14 cellular contexts compared by ENCODE assay signal in genomic region chr3:23004971-23005370, GRCh38.
DNase-seq lines count a peak whose midpoint lies in the region; ATAC-seq, FAIRE-seq and TF ChIP-seq lines count a peak whose summit lies in the region.
"Had no signal": no experiment of that assay in that cellular context is flagged by ENCODE, and none has a peak within 500 bp of the region (broad histone marks: within the 10 kb centered on the region; RNA-seq: fewer than 3 reads in every experiment).

No MANE protein-coding gene starts in this region.

- no peak for ATAC-seq in GM21526 (IDR thresholded peaks at IDR 0.05; ENCODE audit: low FRiP score, unreplicated experiment)
- no peak for ATAC-seq in HG03280 (IDR thresholded peaks at IDR 0.05; ENCODE audit: unreplicated experiment)
- no peak for ATAC-seq in HG03196 (IDR thresholded peaks at IDR 0.05; ENCODE audit: unreplicated experiment)
- ATAC-seq: stimulated activated naive CD8-positive, alpha-beta T cell treated with anti-CD3 and anti-CD28 coated beads, Interleukin-15, Interleukin-2, amounts not matched to agents 100 U/mL and 50 U/mL, for 24 hours had no signal

- DNase-seq in AG20443 (ENCODE audit: low spot score) (peak; percentile 64), LHCN-M2 (ENCODE audit: low read depth) (peak; percentile 73), bronchial epithelial cell (ENCODE audit: low read depth) (peak; percentile 94), kidney tubule cell (ENCODE audit: low spot score) (peak; percentile 92), globus pallidus (ENCODE audit: low spot score) (no peak)
- DNase-seq: hippocampal formation; NCI-H1092 treated with DMSO at 0.1 percent for 48 hours; NCI-H345; RPMI8226; stimulated activated CD4-positive, alpha-beta T cell treated with anti-CD3 and anti-CD28 coated beads, Interleukin-4, amount 100 ng/mL, for 1 hour; stimulated activated naive CD8-positive, alpha-beta T cell treated with anti-CD3 and anti-CD28 coated beads, Interleukin-15, Interleukin-2, amounts not matched to agents 100 U/mL and 50 U/mL, for 24 hours had no signal

- no peaks in the 10 kb centered on the region for H3K36me3 ChIP-seq in bronchial epithelial cell (ENCODE audit: control insufficient read depth, insufficient read depth, low read length)

- H3K4me3 ChIP-seq in bronchial epithelial cell (ENCODE audit: low read depth, low read length) = no peak overlapping the region

- no peak for TF ChIP-seq CTCF in bronchial epithelial cell (IDR thresholded peaks at IDR 0.05; ENCODE audit: insufficient read depth, low read length, severe bottlenecking)

- FAIRE-seq in bronchial epithelial cell (lab: Jason Lieb, UNC) = peak; percentile 43

- H3K27me3 ChIP-seq in bronchial epithelial cell (ENCODE audit: control insufficient read depth, insufficient read depth, low read length) = no peaks in the 10 kb centered on the region
